1 cellular context compared by ENCODE assay signal in genomic region chr6:63537126-63537958, GRCh38.
TF ChIP-seq lines count a peak whose summit lies in the region.

No MANE protein-coding gene starts in this region.

TF ChIP-seq in GM12878, 131 proteins besides CTCF, POLR2A, EP300 and RAD21 (continued from another document and continues in another):
- no peak for TF ChIP-seq E4F1 (IDR thresholded peaks at IDR 0.05; ENCODE audit: borderline replicate concordance, partially characterized antibody)
- 0 out of 2 replicates have a peak, but pooled peaks have one; percentile 22 for TF ChIP-seq RUNX3 (IDR thresholded peaks at IDR 0.05; ENCODE audit: low read length)
- no peak; the same call in 1 of the 2 replicates for TF ChIP-seq ZBTB40 (IDR thresholded peaks at IDR 0.05; ENCODE audit: borderline replicate concordance)
- no peak for TF ChIP-seq ZNF687 (IDR thresholded peaks at IDR 0.05)
- TF ChIP-seq SREBF1 (IDR thresholded peaks at IDR 0.05; ENCODE audit: low read length), result no peak
- TF ChIP-seq MYB (IDR thresholded peaks at IDR 0.05; ENCODE audit: borderline replicate concordance, low read depth, low read length), result no peak
- TF ChIP-seq PKNOX1 (IDR thresholded peaks at IDR 0.05), result peak; percentile 38; the same call in 1 of the 2 replicates
- no peak for TF ChIP-seq EGR1 (IDR thresholded peaks at IDR 0.05; ENCODE audit: borderline replicate concordance in 1 of 2, low read depth in 2 of 2, low read length in 2 of 2)
- TF ChIP-seq HDAC2 (IDR thresholded peaks at IDR 0.05), result no peak
- no peak for TF ChIP-seq LARP7 (IDR thresholded peaks at IDR 0.05)
- TF ChIP-seq BCL3 (IDR thresholded peaks at IDR 0.05; ENCODE audit: borderline replicate concordance, insufficient read depth, low read depth, low read length, poor library complexity, severe bottlenecking), result no peak
- no peak for TF ChIP-seq TARDBP (IDR thresholded peaks at IDR 0.05; ENCODE audit: borderline replicate concordance)
- TF ChIP-seq YY1 (IDR thresholded peaks at IDR 0.05; ENCODE audit: low read depth, low read length), result no peak
- TF ChIP-seq ZSCAN29 (IDR thresholded peaks at IDR 0.05), result no peak
- TF ChIP-seq PAX8 (IDR thresholded peaks at IDR 0.05), result peak; percentile 95
- no peak for TF ChIP-seq SMAD5 (IDR thresholded peaks at IDR 0.05; ENCODE audit: low read depth)
- TF ChIP-seq HSF1 (IDR thresholded peaks at IDR 0.05; ENCODE audit: low read depth, low read length), result no peak
- no peak for TF ChIP-seq EZH2 (IDR thresholded peaks at IDR 0.05; ENCODE audit: borderline replicate concordance, control insufficient read depth, low read depth, low read length)
- peak; percentile 80 for TF ChIP-seq BMI1 (IDR thresholded peaks at IDR 0.05; ENCODE audit: borderline replicate concordance)
- no peak for TF ChIP-seq ZBED1 (IDR thresholded peaks at IDR 0.05; ENCODE audit: borderline replicate concordance)
- TF ChIP-seq USF2 (IDR thresholded peaks at IDR 0.05; ENCODE audit: borderline replicate concordance, low read depth, low read length), result no peak
- TF ChIP-seq SRF (IDR thresholded peaks at IDR 0.05; ENCODE audit: low read depth in 2 of 2, low read length in 2 of 2), result no peak
- no peak for TF ChIP-seq SIN3A (IDR thresholded peaks at IDR 0.05; ENCODE audit: low read depth, low read length)
- no peak for TF ChIP-seq TBL1XR1 (IDR thresholded peaks at IDR 0.05; ENCODE audit: low read depth, low read length)
- no peak for TF ChIP-seq BRCA1 (IDR thresholded peaks at IDR 0.05; ENCODE audit: low read depth, low read length)
- 0 out of 2 replicates have a peak, but pooled peaks have one; percentile 33 for TF ChIP-seq GATAD2B (conservative IDR thresholded peaks at IDR 0.05; ENCODE audit: low read depth)
- TF ChIP-seq STAT1 (conservative IDR thresholded peaks at IDR 0.05), result no peak
- no peak for TF ChIP-seq YBX1 (IDR thresholded peaks at IDR 0.05)
- TF ChIP-seq ZNF384 (IDR thresholded peaks at IDR 0.05; ENCODE audit: borderline replicate concordance, low read depth, low read length), result no peak
- no peak for TF ChIP-seq CBX5 (IDR thresholded peaks at IDR 0.05; ENCODE audit: low read depth)
- no peak for TF ChIP-seq MXI1 (IDR thresholded peaks at IDR 0.05; ENCODE audit: low read depth, low read length)
- no peak for TF ChIP-seq TCF7 (IDR thresholded peaks at IDR 0.05; ENCODE audit: borderline replicate concordance)
- TF ChIP-seq SIX5 (IDR thresholded peaks at IDR 0.05; ENCODE audit: low read depth, low read length, severe bottlenecking), result no peak
- no peak for TF ChIP-seq NR2C2 (IDR thresholded peaks at IDR 0.05; ENCODE audit: borderline replicate concordance, control insufficient read depth, insufficient read length, low read depth)
- peak; percentile 76 for TF ChIP-seq MEF2B (IDR thresholded peaks at IDR 0.05; ENCODE audit: partially characterized antibody, poor library complexity, severe bottlenecking)
- TF ChIP-seq WRNIP1 (IDR thresholded peaks at IDR 0.05; ENCODE audit: borderline replicate concordance, low read depth, low read length), result no peak
- TF ChIP-seq NFXL1 (IDR thresholded peaks at IDR 0.05; ENCODE audit: borderline replicate concordance), result no peak
- TF ChIP-seq PRDM15 (CRISPR knock-in tag; IDR thresholded peaks at IDR 0.05), result no peak
- TF ChIP-seq MEF2A (IDR thresholded peaks at IDR 0.05; ENCODE audit: insufficient read depth, low read depth, low read length), result no peak
